Comparison of ENCODE assay signal across 1 cellular context in the genomic region with DNA sequence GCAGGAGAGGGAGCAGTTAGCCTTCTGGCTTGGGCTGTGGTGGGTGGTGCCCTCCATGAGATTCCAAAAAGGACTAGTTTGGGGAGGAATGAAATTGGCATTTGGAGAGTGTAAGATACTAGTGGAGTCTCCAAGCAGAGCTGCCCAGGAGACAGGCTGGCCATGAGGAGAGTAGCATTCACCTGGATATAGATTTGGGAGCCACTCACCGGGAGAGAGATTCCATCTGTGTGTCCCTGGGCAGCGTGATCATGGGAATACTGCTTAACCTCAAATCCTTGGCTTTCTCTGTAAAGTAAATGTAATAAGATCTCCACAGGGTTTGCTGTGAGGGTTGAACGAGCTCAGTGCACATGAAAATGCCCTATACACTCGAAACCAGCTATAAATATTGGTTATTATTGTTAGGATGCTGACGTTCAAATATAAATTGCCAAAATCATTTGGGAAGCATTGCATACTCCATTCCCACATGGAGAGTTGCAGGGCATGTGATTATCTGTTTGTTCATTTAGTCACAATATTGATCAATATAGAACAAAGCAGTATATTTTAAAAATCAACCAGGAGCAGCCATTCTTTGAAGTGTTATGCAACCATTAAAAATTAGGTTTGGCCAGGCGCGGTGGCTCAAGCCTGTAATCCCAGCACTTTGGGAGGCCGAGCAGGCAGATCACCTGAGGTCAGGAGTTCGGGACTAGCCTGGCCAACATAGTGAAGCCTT.
TF ChIP-seq lines count a peak whose summit lies in the region.

No MANE protein-coding gene starts in this region.

TF ChIP-seq in IMR-90, 13 proteins besides CTCF, POLR2A, EP300 and RAD21:
- no peak for TF ChIP-seq MAZ (IDR thresholded peaks at IDR 0.05; ENCODE audit: borderline replicate concordance, low read depth, low read length)
- TF ChIP-seq CEBPB (IDR thresholded peaks at IDR 0.05; ENCODE audit: low read depth, low read length), result no peak
- TF ChIP-seq RCOR1 (IDR thresholded peaks at IDR 0.05; ENCODE audit: insufficient replicate concordance, low read length), result no peak
- no peak for TF ChIP-seq FOS (IDR thresholded peaks at IDR 0.05; ENCODE audit: low read depth, low read length)
- no peak for TF ChIP-seq NFE2L2 (IDR thresholded peaks at IDR 0.05; ENCODE audit: low read depth, low read length)
- no peak for TF ChIP-seq SMC3 (IDR thresholded peaks at IDR 0.05; ENCODE audit: low read depth, low read length)
- TF ChIP-seq, protein P1, sequence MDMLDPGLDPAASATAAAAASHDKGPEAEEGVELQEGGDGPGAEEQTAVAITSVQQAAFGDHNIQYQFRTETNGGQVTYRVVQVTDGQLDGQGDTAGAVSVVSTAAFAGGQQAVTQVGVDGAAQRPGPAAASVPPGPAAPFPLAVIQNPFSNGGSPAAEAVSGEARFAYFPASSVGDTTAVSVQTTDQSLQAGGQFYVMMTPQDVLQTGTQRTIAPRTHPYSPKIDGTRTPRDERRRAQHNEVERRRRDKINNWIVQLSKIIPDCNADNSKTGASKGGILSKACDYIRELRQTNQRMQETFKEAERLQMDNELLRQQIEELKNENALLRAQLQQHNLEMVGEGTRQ (IDR thresholded peaks at IDR 0.05; ENCODE audit: low read depth, low read length), result no peak
- TF ChIP-seq CHD1 (IDR thresholded peaks at IDR 0.05; ENCODE audit: low read depth, low read length), result no peak
- TF ChIP-seq RFX5 (IDR thresholded peaks at IDR 0.05; ENCODE audit: low read depth, low read length), result no peak
- TF ChIP-seq BHLHE40 (IDR thresholded peaks at IDR 0.05; ENCODE audit: low read depth, low read length), result no peak
- TF ChIP-seq MXI1 (IDR thresholded peaks at IDR 0.05; ENCODE audit: borderline replicate concordance, low read depth, low read length), result no peak
- TF ChIP-seq, protein P2, sequence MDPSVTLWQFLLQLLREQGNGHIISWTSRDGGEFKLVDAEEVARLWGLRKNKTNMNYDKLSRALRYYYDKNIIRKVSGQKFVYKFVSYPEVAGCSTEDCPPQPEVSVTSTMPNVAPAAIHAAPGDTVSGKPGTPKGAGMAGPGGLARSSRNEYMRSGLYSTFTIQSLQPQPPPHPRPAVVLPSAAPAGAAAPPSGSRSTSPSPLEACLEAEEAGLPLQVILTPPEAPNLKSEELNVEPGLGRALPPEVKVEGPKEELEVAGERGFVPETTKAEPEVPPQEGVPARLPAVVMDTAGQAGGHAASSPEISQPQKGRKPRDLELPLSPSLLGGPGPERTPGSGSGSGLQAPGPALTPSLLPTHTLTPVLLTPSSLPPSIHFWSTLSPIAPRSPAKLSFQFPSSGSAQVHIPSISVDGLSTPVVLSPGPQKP (IDR thresholded peaks at IDR 0.05; ENCODE audit: borderline replicate concordance, low read depth, low read length), result no peak
